In the genomic region with DNA sequence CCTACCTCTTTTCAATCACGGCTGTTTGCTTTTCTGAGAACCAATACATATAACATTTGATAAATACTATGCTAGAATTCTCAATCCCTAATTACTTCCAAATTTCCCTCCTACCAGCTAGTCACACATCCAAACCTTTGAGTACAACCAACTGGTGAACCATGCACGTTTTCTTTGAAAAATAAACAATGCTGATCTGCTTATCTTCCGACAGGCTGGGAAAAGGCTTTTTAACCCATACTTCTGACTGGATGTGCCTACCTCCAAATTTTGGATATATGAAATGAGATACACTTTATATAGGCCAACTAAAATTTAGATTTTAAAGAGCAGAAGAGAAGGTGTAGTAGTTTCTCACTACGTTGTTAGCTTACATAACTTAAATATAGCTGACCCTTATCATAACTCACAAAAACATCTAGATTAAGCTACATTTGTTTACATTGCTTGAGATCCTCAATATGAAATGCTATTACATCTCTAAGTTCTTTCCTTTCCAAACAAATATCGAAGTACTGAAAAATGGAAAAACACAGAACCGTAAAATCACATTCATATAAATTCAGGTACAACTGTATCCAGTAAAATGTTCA, we compare ENCODE assay signal across 9 cellular contexts. TPM values are rescaled to one million over a fixed set of nuclear protein-coding genes. Genes with fewer than 3 reads are reported as not detected.
DNase-seq lines count a peak whose midpoint lies in the region; ATAC-seq, FAIRE-seq and TF ChIP-seq lines count a peak whose summit lies in the region.
"Had no signal": no experiment of that assay in that cellular context is flagged by ENCODE, and none has a peak within 500 bp of the region (broad histone marks: within the 10 kb centered on the region; RNA-seq: fewer than 3 reads in every experiment).

No MANE protein-coding gene starts in this region.

- H3K4me2 ChIP-seq in SU-DHL-6 (ENCODE audit: low read depth, low read length, poor library complexity, severe bottlenecking) (peak overlapping the region; percentile 85), skeletal muscle satellite cell (ENCODE audit: low read length) (peak overlapping the region; percentile 87)

- peak overlapping the region; percentile 97 for H3K27ac ChIP-seq in SU-DHL-6 (ENCODE audit: low read depth, low read length)

- H3K9me2 ChIP-seq in SU-DHL-6 (replicated peaks; ENCODE audit: insufficient read depth, low read length), result no peaks in the 10 kb centered on the region

- no peak for TF ChIP-seq POLR2A in GM12891 (IDR thresholded peaks at IDR 0.05; ENCODE audit: low read depth, low read length)

- H3K36me3 ChIP-seq in SU-DHL-6 (ENCODE audit: low read length) (peaks cover 12% of the 10 kb centered on the region; the same call in 1 of the 2 replicates), skeletal muscle satellite cell (ENCODE audit: insufficient read depth, low read length) (peaks cover 12% of the 10 kb centered on the region)

- H3K27me3 ChIP-seq in SU-DHL-6 (ENCODE audit: low read length) (no peaks in the 10 kb centered on the region), skeletal muscle satellite cell (ENCODE audit: control insufficient read depth, insufficient read depth, low read length) (no peaks in the 10 kb centered on the region)
- H3K27me3 ChIP-seq: testis had no signal

- no peak for TF ChIP-seq CTCF in SU-DHL-6 (IDR thresholded peaks at IDR 0.05; ENCODE audit: insufficient read depth, low read length, poor library complexity, severe bottlenecking)
- no peak for TF ChIP-seq CTCF in fibroblast of the aortic adventitia (IDR thresholded peaks at IDR 0.05; ENCODE audit: insufficient read depth, low read length)
- no peak for TF ChIP-seq CTCF in GM13976 (IDR thresholded peaks at IDR 0.05; ENCODE audit: borderline replicate concordance, control extremely low read depth, extremely low read depth, insufficient read depth, missing control alignments)

- peaks cover 9% of the 10 kb centered on the region for H3K4me1 ChIP-seq in skeletal muscle satellite cell (ENCODE audit: control insufficient read depth, insufficient read depth, low read length)

- FAIRE-seq in GM19239 (lab: Jason Lieb, UNC) (peak; percentile 48), GM12891 (lab: Jason Lieb, UNC) (no peak)

- in situ Hi-C loops in GM13976 (cut with MboI; ENCODE audit: low sequenced_read_pairs, unreplicated experiment), result loop anchor here (10.0 to 25.0 kb wide), 2 partner anchors 423 to 561 kb away; no protein-coding TSS in a partner anchor

- H3K9me3 ChIP-seq in SU-DHL-6 (ENCODE audit: insufficient read depth, low read length), result no peaks in the 10 kb centered on the region
- H3K9me3 ChIP-seq in skeletal muscle satellite cell (replicated peaks; ENCODE audit: low read length), result no peaks in the 10 kb centered on the region
- H3K9me3 ChIP-seq: testis had no signal

- H2AFZ ChIP-seq in SU-DHL-6 (ENCODE audit: low read depth, low read length, severe bottlenecking), result no peak overlapping the region

- peaks cover 22% of the 10 kb centered on the region for H3F3A ChIP-seq in SU-DHL-6 (ENCODE audit: insufficient read depth)

- ATAC-seq in HG02884 (IDR thresholded peaks at IDR 0.05; ENCODE audit: unreplicated experiment), result no peak

- peak overlapping the region; percentile 88 for H3K9ac ChIP-seq in SU-DHL-6 (ENCODE audit: low read length)
- peak overlapping the region; percentile 97 for H3K9ac ChIP-seq in skeletal muscle satellite cell (ENCODE audit: low read depth, low read length)

- peaks cover 74% of the 10 kb centered on the region for H3K79me2 ChIP-seq in SU-DHL-6 (ENCODE audit: insufficient read depth, low read length)

- peaks cover 17% of the 10 kb centered on the region; the same call in 1 of the 2 replicates for H4K20me1 ChIP-seq in SU-DHL-6 (ENCODE audit: low read depth, low read length)

- H3K4me3 ChIP-seq in SU-DHL-6 (ENCODE audit: insufficient read depth, low read length, poor library complexity, severe bottlenecking), result peak overlapping the region; percentile 65
- H3K4me3 ChIP-seq in fibroblast of the aortic adventitia (ENCODE audit: low read depth, low read length), result peak overlapping the region; percentile 69
- H3K4me3 ChIP-seq in skeletal muscle satellite cell (ENCODE audit: low read length), result peak overlapping the region; percentile 80

- DNase-seq in GM19239 (ENCODE audit: insufficient read length, low spot score) (no peak), fibroblast of the aortic adventitia (ENCODE audit: low read depth) (peak; percentile 46), DMS53 (lab: John Stamatoyannopoulos, UW) (no peak), GM12891 (ENCODE audit: insufficient read length, low spot score) (no peak), GM13976 (ENCODE audit: low spot score) (no peak)
- DNase-seq: testis had no signal

TF ChIP-seq in GM12891, 5 proteins besides CTCF, POLR2A, EP300 and RAD21:
- TF ChIP-seq POU2F2 (IDR thresholded peaks at IDR 0.05; ENCODE audit: low read depth, low read length) (no peak), POLR2AphosphoS5 (IDR thresholded peaks at IDR 0.05; ENCODE audit: low read depth, low read length) (no peak), PAX5 (IDR thresholded peaks at IDR 0.05; ENCODE audit: insufficient read depth, low read length, severe bottlenecking) (no peak), SPI1 (IDR thresholded peaks at IDR 0.05; ENCODE audit: low read depth, low read length) (no peak), TAF1 (IDR thresholded peaks at IDR 0.05; ENCODE audit: low read depth, low read length) (no peak)
TF ChIP-seq in GM12891: peak in this region for 0.

RNA-seq across cellular contexts. Expression of a gene that starts 2.1 kb away (rescaled TPM):
- 132 and 147 TPM in 2 replicates for total RNA-seq in fibroblast of the aortic adventitia (ENCODE audit: low replicate concordance)
- 36.2 and 40.6 TPM in 2 replicates for total RNA-seq in skeletal muscle satellite cell (2012; rRNA removed)
- polyA plus RNA-seq in GM12891 (2012; ENCODE audit: low read depth, missing spikeins), result 58.2 TPM
